11 cellular contexts compared by ENCODE assay signal in the genomic region with DNA sequence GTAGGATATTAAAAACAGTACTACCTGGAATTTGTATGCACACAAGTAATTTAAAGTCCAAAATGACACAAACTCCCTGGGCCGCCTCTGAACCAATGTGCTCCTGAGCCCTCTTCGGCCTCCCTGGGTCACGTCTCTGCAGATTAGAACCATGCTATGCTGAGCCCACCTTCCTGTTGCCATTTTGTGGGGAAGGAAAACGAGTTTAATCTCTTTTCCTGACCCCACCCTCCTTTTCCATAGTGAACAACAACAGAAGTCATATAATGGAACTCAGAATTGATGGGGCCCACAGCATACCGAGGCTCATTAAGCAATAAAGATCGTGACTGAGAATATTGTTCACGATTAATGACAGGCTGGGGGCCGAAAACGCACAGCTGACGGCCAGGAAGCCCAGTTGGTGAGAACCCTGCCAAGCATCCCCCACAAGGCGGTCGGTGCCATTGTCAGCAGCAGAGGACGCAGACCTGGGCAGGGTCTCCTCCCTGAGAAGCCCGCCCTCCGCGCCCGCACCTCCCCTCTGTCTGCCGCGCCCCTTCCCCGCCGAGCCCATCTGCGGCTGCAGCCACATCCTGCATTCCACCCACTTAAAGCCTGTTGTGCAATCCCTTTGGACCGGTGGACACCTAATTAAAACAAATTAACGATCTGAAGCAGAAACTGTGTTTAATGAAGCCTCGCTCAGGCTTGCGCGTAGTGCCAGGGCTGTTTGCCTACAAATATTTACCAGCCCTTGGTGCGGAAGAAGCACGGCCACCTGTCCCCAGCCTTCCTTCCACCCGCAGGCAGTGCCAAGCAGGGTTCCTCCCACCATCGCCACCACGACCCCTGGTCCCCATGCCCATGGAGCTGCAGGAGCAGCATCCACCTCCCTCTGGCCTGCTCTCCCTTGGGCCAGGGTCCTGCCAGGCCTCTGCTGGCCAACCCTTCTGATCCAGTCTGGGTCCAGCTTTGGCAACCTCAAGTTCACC.
DNase-seq lines count a peak whose midpoint lies in the region; ATAC-seq and TF ChIP-seq lines count a peak whose summit lies in the region.
"Had no signal": no experiment of that assay in that cellular context is flagged by ENCODE, and none has a peak within 500 bp of the region (broad histone marks: within the 10 kb centered on the region; RNA-seq: fewer than 3 reads in every experiment).

No MANE protein-coding gene starts in this region.

- H3K9me3 ChIP-seq in mucosa of descending colon: no peaks in the 10 kb centered on the region

- H3K36me3 Mint-ChIP-seq in activated CD8-positive, alpha-beta T cell treated with anti-CD3 and anti-CD28 coated beads for 36 hours (ENCODE audit: low read depth): no peaks in the 10 kb centered on the region

- H3K36me3 ChIP-seq in mucosa of descending colon (ENCODE audit: low read depth): no peaks in the 10 kb centered on the region

- DNase-seq in COR-L47 (lab: John Stamatoyannopoulos, UW): peak; percentile 74
- peak; percentile 70 for DNase-seq in NCI-H1417 treated with DMSO at 0.1 percent for 48 hours (lab: John Stamatoyannopoulos, UW)
- peak; percentile 15 for DNase-seq in activated CD8-positive, alpha-beta T cell treated with anti-CD3 and anti-CD28 coated beads for 36 hours
- peak in 1 of 3 donors; percentile 7 for DNase-seq in mucosa of descending colon
- DNase-seq in NCI-H446 (lab: John Stamatoyannopoulos, UW): no peak
- DNase-seq in GM19238 (ENCODE audit: insufficient read length, low spot score): no peak
- DNase-seq in NK-92 treated with Interleukin-12 subunit alpha and Interleukin-12 subunit beta, amount 100 ng/mL, for 24 hours (lab: John Stamatoyannopoulos, UW): no peak
- DNase-seq: left cardiac atrium, T-helper 1 cell had no signal

- POLR2A ChIA-PET in activated CD8-positive, alpha-beta T cell treated with anti-CD3 and anti-CD28 coated beads for 36 hours (lab: Charles Lee): no interaction called here

- ATAC-seq in activated CD8-positive, alpha-beta T cell treated with anti-CD3 and anti-CD28 coated beads for 36 hours: peak; percentile 24
- ATAC-seq in mucosa of descending colon (peak; percentile 45), GM21367 (IDR thresholded peaks at IDR 0.05; ENCODE audit: unreplicated experiment) (no peak)
- ATAC-seq: activated T-helper 17 cell treated with anti-CD3 and anti-CD28 coated beads, Interleukin-2, amount 50 U/mL, for 72 hours had no signal

- no peak overlapping the region for H3K4me3 Mint-ChIP-seq in activated CD8-positive, alpha-beta T cell treated with anti-CD3 and anti-CD28 coated beads for 36 hours
- H3K4me3 Mint-ChIP-seq: activated T-helper 17 cell treated with anti-CD3 and anti-CD28 coated beads, Interleukin-2, amount 50 U/mL, for 72 hours had no signal

- peaks cover 16% of the 10 kb centered on the region for H3K4me1 Mint-ChIP-seq in activated CD8-positive, alpha-beta T cell treated with anti-CD3 and anti-CD28 coated beads for 36 hours (ENCODE audit: low read depth)
- H3K4me1 Mint-ChIP-seq: activated T-helper 17 cell treated with anti-CD3 and anti-CD28 coated beads, Interleukin-2, amount 50 U/mL, for 72 hours had no signal

- TF ChIP-seq CTCF in activated CD8-positive, alpha-beta T cell treated with anti-CD3 and anti-CD28 coated beads for 36 hours (IDR thresholded peaks at IDR 0.05): no peak
- TF ChIP-seq CTCF in mucosa of descending colon (IDR thresholded peaks at IDR 0.05): no peak

- H3K4me1 ChIP-seq in mucosa of descending colon (ENCODE audit: low read depth): no peaks in the 10 kb centered on the region

- no peak overlapping the region for H3K4me3 ChIP-seq in mucosa of descending colon

- no peaks in the 10 kb centered on the region for H3K9me3 Mint-ChIP-seq in activated CD8-positive, alpha-beta T cell treated with anti-CD3 and anti-CD28 coated beads for 36 hours
- H3K9me3 Mint-ChIP-seq: activated T-helper 17 cell treated with anti-CD3 and anti-CD28 coated beads, Interleukin-2, amount 50 U/mL, for 72 hours had no signal

- intact Hi-C loops in activated CD8-positive, alpha-beta T cell treated with anti-CD3 and anti-CD28 coated beads for 36 hours (cut with micrococcal nuclease): no loop called here
- intact Hi-C loops in mucosa of descending colon (cut with DNase I, micrococcal nuclease): no loop called here

- CTCF ChIA-PET in activated CD8-positive, alpha-beta T cell treated with anti-CD3 and anti-CD28 coated beads for 36 hours (lab: Charles Lee): no interaction called here

- H3K27ac Mint-ChIP-seq in activated CD8-positive, alpha-beta T cell treated with anti-CD3 and anti-CD28 coated beads for 36 hours: no peak overlapping the region
- H3K27ac Mint-ChIP-seq: activated T-helper 17 cell treated with anti-CD3 and anti-CD28 coated beads, Interleukin-2, amount 50 U/mL, for 72 hours had no signal

- H3K27me3 Mint-ChIP-seq in activated CD8-positive, alpha-beta T cell treated with anti-CD3 and anti-CD28 coated beads for 36 hours: peaks cover 2% of the 10 kb centered on the region
- H3K27me3 Mint-ChIP-seq: activated T-helper 17 cell treated with anti-CD3 and anti-CD28 coated beads, Interleukin-2, amount 50 U/mL, for 72 hours had no signal

Comparison
In these comparisons a context has a peak if more than half of its experiments do, and no peak if none do; other contexts are left out.
1. DNase-seq: peak in COR-L47 (single experiment), NCI-H1417 treated with DMSO at 0.1 percent for 48 hours (single experiment) and activated CD8-positive, alpha-beta T cell treated with anti-CD3 and anti-CD28 coated beads for 36 hours (single experiment); none in NCI-H446 (0 of 2), GM19238 (single experiment) and NK-92 treated with Interleukin-12 subunit alpha and Interleukin-12 subunit beta, amount 100 ng/mL, for 24 hours (single experiment).